In genomic region chr10:77070892-77071595, GRCh38 we compare ENCODE assay signal across 31 cellular contexts.
DNase-seq lines count a peak whose midpoint lies in the region; ATAC-seq and TF ChIP-seq lines count a peak whose summit lies in the region.
"Had no signal": no experiment of that assay in that cellular context is flagged by ENCODE, and none has a peak within 500 bp of the region (broad histone marks: within the 10 kb centered on the region; RNA-seq: fewer than 3 reads in every experiment).

No MANE protein-coding gene starts in this region.

- H3K36me3 ChIP-seq in GM23338 (ENCODE audit: insufficient read depth): no peaks in the 10 kb centered on the region; the same call in 1 of the 2 replicates
- H3K36me3 ChIP-seq in hepatocyte (replicated peaks; ENCODE audit: insufficient read depth, low read depth): no peaks in the 10 kb centered on the region
- H3K36me3 ChIP-seq in suprapubic skin: no peaks in the 10 kb centered on the region
- H3K36me3 ChIP-seq in prostate gland: no peaks in the 10 kb centered on the region
- H3K36me3 ChIP-seq: adrenal gland, Peyer's patch, thyroid gland had no signal

- H4K20me1 ChIP-seq in GM23338 (replicated peaks; ENCODE audit: insufficient read depth) (no peaks in the 10 kb centered on the region), hepatocyte (ENCODE audit: insufficient read depth, poor library complexity, severe bottlenecking) (no peaks in the 10 kb centered on the region)

- TF ChIP-seq CTCF in GM23338 (conservative IDR thresholded peaks at IDR 0.05; ENCODE audit: low read depth in 2 of 2): no peak
- no peak for TF ChIP-seq CTCF in hepatocyte (IDR thresholded peaks at IDR 0.05; ENCODE audit: poor library complexity)
- no peak for TF ChIP-seq CTCF in suprapubic skin (IDR thresholded peaks at IDR 0.05)
- no peak for TF ChIP-seq CTCF in prostate gland (IDR thresholded peaks at IDR 0.05)

- ATAC-seq in GM23338 (no peak), HG03520 (IDR thresholded peaks at IDR 0.05; ENCODE audit: unreplicated experiment) (no peak)
- ATAC-seq: naive thymus-derived CD8-positive, alpha-beta T cell; stimulated activated naive CD8-positive, alpha-beta T cell treated with anti-CD3 and anti-CD28 coated beads, Interleukin-15, Interleukin-2, amounts not matched to agents 100 U/mL and 50 U/mL, for 24 hours had no signal

- no peak for TF ChIP-seq EP300 in suprapubic skin (IDR thresholded peaks at IDR 0.05)

- H2AFZ ChIP-seq in GM23338: no peak overlapping the region
- no peak overlapping the region for H2AFZ ChIP-seq in hepatocyte

- no peaks in the 10 kb centered on the region; the same call in 1 of the 2 replicates for H3K9me2 ChIP-seq in GM23338 (ENCODE audit: insufficient read depth)
- no peaks in the 10 kb centered on the region for H3K9me2 ChIP-seq in hepatocyte (replicated peaks; ENCODE audit: insufficient read depth)

- H3K27ac Mint-ChIP-seq in GM23338: peak overlapping the region; percentile 30; the same call in 1 of the 2 replicates
- H3K27ac Mint-ChIP-seq: activated CD4-positive, alpha-beta memory T cell treated with anti-CD3 and anti-CD28 coated beads, Interleukin-2, amount 10 ng/mL, durations not matched to agents 7 days and 5 days; naive thymus-derived CD8-positive, alpha-beta T cell; T-helper 2 cell treated with Interferon-gamma antibody and Interleukin-4, amounts not matched to agents 5 μg/mL and 100 μg/mL, for 36 hours had no signal

- H3K4me1 ChIP-seq in GM23338 (ENCODE audit: insufficient read depth) (no peaks in the 10 kb centered on the region), hepatocyte (ENCODE audit: insufficient read depth) (no peaks in the 10 kb centered on the region), suprapubic skin (peaks cover 34% of the 10 kb centered on the region), prostate gland (replicated peaks) (no peaks in the 10 kb centered on the region)
- H3K4me1 ChIP-seq: adrenal gland, Peyer's patch had no signal

- no peak overlapping the region for H3K4me3 Mint-ChIP-seq in GM23338
- H3K4me3 Mint-ChIP-seq: activated CD4-positive, alpha-beta memory T cell treated with anti-CD3 and anti-CD28 coated beads, Interleukin-2, amount 10 ng/mL, durations not matched to agents 7 days and 5 days; H9; naive thymus-derived CD8-positive, alpha-beta T cell; T-helper 2 cell treated with Interferon-gamma antibody and Interleukin-4, amounts not matched to agents 5 μg/mL and 100 μg/mL, for 36 hours had no signal

- WGBS in hepatocyte (ENCODE audit: low lambda C conversion rate, missing lambda C conversion rate): 74% methylated on average over 7 of the region's 7 CpGs
- 69% methylated on average over 7 of the region's 7 CpGs for WGBS in suprapubic skin
- 88% methylated on average over 7 of the region's 7 CpGs for WGBS in prostate gland

- H3K79me2 ChIP-seq in GM23338 (replicated peaks; ENCODE audit: insufficient read depth) (no peaks in the 10 kb centered on the region), hepatocyte (no peaks in the 10 kb centered on the region)

- H3K4me1 Mint-ChIP-seq in GM23338: peaks cover 2% of the 10 kb centered on the region; the same call in 2 of the 3 replicates
- H3K4me1 Mint-ChIP-seq: activated CD4-positive, alpha-beta memory T cell treated with anti-CD3 and anti-CD28 coated beads, Interleukin-2, amount 10 ng/mL, durations not matched to agents 7 days and 5 days; naive thymus-derived CD8-positive, alpha-beta T cell had no signal

- intact Hi-C loops in prostate gland (cut with DNase I): no loop called here

- no peak overlapping the region for H3K4me3 ChIP-seq in GM23338
- H3K4me3 ChIP-seq in hepatocyte: no peak overlapping the region
- H3K4me3 ChIP-seq in suprapubic skin: no peak overlapping the region
- H3K4me3 ChIP-seq in prostate gland: no peak overlapping the region
- H3K4me3 ChIP-seq: adrenal gland, lung, Peyer's patch, spleen, thyroid gland had no signal

- H3K27me3 ChIP-seq in GM23338 (ENCODE audit: insufficient read depth) (no peaks in the 10 kb centered on the region), hepatocyte (no peaks in the 10 kb centered on the region), suprapubic skin (no peaks in the 10 kb centered on the region), prostate gland (replicated peaks; ENCODE audit: insufficient read depth) (no peaks in the 10 kb centered on the region)
- H3K27me3 ChIP-seq: adrenal gland, brain microvascular endothelial cell, Peyer's patch, spleen, thyroid gland had no signal

- TF ChIP-seq POLR2A in suprapubic skin (IDR thresholded peaks at IDR 0.05): no peak
- no peak for TF ChIP-seq POLR2A in prostate gland (IDR thresholded peaks at IDR 0.05)

- H3K27me3 Mint-ChIP-seq in GM23338 (ENCODE audit: insufficient read depth, low read depth, poor library complexity): peaks cover 2% of the 10 kb centered on the region
- H3K27me3 Mint-ChIP-seq: activated CD4-positive, alpha-beta memory T cell treated with anti-CD3 and anti-CD28 coated beads, Interleukin-2, amount 10 ng/mL, durations not matched to agents 7 days and 5 days had no signal

- H3K4me2 ChIP-seq in GM23338 (no peak overlapping the region), hepatocyte (no peak overlapping the region)

- no peaks in the 10 kb centered on the region for H3K9me3 Mint-ChIP-seq in GM23338
- H3K9me3 Mint-ChIP-seq: activated CD4-positive, alpha-beta memory T cell treated with anti-CD3 and anti-CD28 coated beads, Interleukin-2, amount 10 ng/mL, durations not matched to agents 7 days and 5 days; H9; naive thymus-derived CD8-positive, alpha-beta T cell; T-helper 2 cell treated with Interferon-gamma antibody and Interleukin-4, amounts not matched to agents 5 μg/mL and 100 μg/mL, for 36 hours had no signal

- H3K27ac ChIP-seq in GM23338 (ENCODE audit: low read depth) (no peak overlapping the region), hepatocyte (peak overlapping the region; percentile 22), suprapubic skin (peak overlapping the region; percentile 44), prostate gland (no peak overlapping the region)
- H3K27ac ChIP-seq: adrenal gland, brain microvascular endothelial cell, Peyer's patch, spleen, thyroid gland had no signal

- H3F3A ChIP-seq in GM23338 (replicated peaks; ENCODE audit: low read depth): no peaks in the 10 kb centered on the region

- DNase-seq in GM23338 (ENCODE audit: low spot score) (no peak), fibroblast of peridontal ligament (ENCODE audit: extremely low read depth) (peak; percentile 68), hepatocyte (ENCODE audit: low spot score) (no peak), suprapubic skin (ENCODE audit: low spot score in 2 of 2) (peak in 1 of 2 donors; percentile 85), NCI-H1105 (lab: John Stamatoyannopoulos, UW) (no peak), prostate gland (ENCODE audit: low spot score) (no peak)
- DNase-seq: ACHN; activated CD4-positive, alpha-beta memory T cell treated with anti-CD3 and anti-CD28 coated beads, Interleukin-2, amount 10 ng/mL, durations not matched to agents 7 days and 5 days; activated CD4-positive, alpha-beta T cell treated with anti-CD3 and anti-CD28 coated beads for 1 hour; activated CD8-positive, alpha-beta memory T cell treated with anti-CD3 and anti-CD28 coated beads, Interleukin-2, amount 50 U/mL, for 4 hours; activated naive CD4-positive, alpha-beta T cell treated with Interleukin-2 at 50 U/mL for 16 hours; adrenal gland; brain microvascular endothelial cell; H9; head of caudate nucleus; Karpas-422; kidney; naive thymus-derived CD8-positive, alpha-beta T cell; NCI-H2107; NCI-H446 treated with DMSO at 0.1 percent for 48 hours; NCI-H82; occipital lobe; Peyer's patch; SIG-M5; spleen; stimulated activated CD4-positive, alpha-beta T cell treated with anti-CD3 and anti-CD28 coated beads, Interleukin-2, amount 100 ng/mL, for 24 hours; stimulated activated naive CD8-positive, alpha-beta T cell treated with anti-CD3 and anti-CD28 coated beads, Interleukin-15, Interleukin-2, amounts not matched to agents 100 U/mL and 50 U/mL, for 24 hours had no signal

- no peaks in the 10 kb centered on the region for H3K36me3 Mint-ChIP-seq in GM23338 (ENCODE audit: low read depth)
- H3K36me3 Mint-ChIP-seq: naive thymus-derived CD8-positive, alpha-beta T cell had no signal

- H3K9me3 ChIP-seq in hepatocyte (ENCODE audit: low read depth): no peaks in the 10 kb centered on the region
- H3K9me3 ChIP-seq in suprapubic skin: no peaks in the 10 kb centered on the region
- H3K9me3 ChIP-seq in prostate gland: no peaks in the 10 kb centered on the region
- H3K9me3 ChIP-seq: adrenal gland, Peyer's patch, spleen, thyroid gland had no signal

TF ChIP-seq in GM23338, 12 proteins besides CTCF, POLR2A, EP300 and RAD21 (continues in another document):
- TF ChIP-seq, protein P1, sequence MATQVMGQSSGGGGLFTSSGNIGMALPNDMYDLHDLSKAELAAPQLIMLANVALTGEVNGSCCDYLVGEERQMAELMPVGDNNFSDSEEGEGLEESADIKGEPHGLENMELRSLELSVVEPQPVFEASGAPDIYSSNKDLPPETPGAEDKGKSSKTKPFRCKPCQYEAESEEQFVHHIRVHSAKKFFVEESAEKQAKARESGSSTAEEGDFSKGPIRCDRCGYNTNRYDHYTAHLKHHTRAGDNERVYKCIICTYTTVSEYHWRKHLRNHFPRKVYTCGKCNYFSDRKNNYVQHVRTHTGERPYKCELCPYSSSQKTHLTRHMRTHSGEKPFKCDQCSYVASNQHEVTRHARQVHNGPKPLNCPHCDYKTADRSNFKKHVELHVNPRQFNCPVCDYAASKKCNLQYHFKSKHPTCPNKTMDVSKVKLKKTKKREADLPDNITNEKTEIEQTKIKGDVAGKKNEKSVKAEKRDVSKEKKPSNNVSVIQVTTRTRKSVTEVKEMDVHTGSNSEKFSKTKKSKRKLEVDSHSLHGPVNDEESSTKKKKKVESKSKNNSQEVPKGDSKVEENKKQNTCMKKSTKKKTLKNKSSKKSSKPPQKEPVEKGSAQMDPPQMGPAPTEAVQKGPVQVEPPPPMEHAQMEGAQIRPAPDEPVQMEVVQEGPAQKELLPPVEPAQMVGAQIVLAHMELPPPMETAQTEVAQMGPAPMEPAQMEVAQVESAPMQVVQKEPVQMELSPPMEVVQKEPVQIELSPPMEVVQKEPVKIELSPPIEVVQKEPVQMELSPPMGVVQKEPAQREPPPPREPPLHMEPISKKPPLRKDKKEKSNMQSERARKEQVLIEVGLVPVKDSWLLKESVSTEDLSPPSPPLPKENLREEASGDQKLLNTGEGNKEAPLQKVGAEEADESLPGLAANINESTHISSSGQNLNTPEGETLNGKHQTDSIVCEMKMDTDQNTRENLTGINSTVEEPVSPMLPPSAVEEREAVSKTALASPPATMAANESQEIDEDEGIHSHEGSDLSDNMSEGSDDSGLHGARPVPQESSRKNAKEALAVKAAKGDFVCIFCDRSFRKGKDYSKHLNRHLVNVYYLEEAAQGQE (IDR thresholded peaks at IDR 0.05; ENCODE audit: unreplicated experiment): no peak
- TF ChIP-seq EZH2phosphoT487 (IDR thresholded peaks at IDR 0.05; ENCODE audit: unreplicated experiment) (no peak), JUNB (IDR thresholded peaks at IDR 0.05; ENCODE audit: unreplicated experiment) (no peak), ZNF331 (CRISPR knock-in tag; IDR thresholded peaks at IDR 0.05; ENCODE audit: low read depth) (no peak), CREB1 (CRISPR knock-in tag; IDR thresholded peaks at IDR 0.05; ENCODE audit: low read depth) (no peak), ZNF114 (CRISPR knock-in tag; IDR thresholded peaks at IDR 0.05) (no peak)

Comparison
In these comparisons a context has a peak if more than half of its experiments do, and no peak if none do; other contexts are left out.
1. H3K27ac ChIP-seq: peak in hepatocyte (single experiment) and suprapubic skin (single experiment); none in GM23338 (single experiment) and prostate gland (0 of 2).